In genomic region chr1:89670711-89671110, GRCh38 we compare ENCODE assay signal across 21 cellular contexts. TPM values are rescaled to one million over a fixed set of nuclear protein-coding genes. Genes with fewer than 3 reads are reported as not detected.
A peak's percentile ranks its signal among the peaks of the same experiment; 100 is the strongest.
DNase-seq lines count a peak whose midpoint lies in the region; ATAC-seq and TF ChIP-seq lines count a peak whose summit lies in the region.
"Had no signal": no experiment of that assay in that cellular context is flagged by ENCODE, and none has a peak within 500 bp of the region (broad histone marks: within the 10 kb centered on the region; RNA-seq: fewer than 3 reads in every experiment).

No MANE protein-coding gene starts in this region.

- peak overlapping the region; percentile 55 for H3K27ac ChIP-seq in ACC112 (ENCODE audit: low read depth, low read length)
- no peak overlapping the region for H3K27ac ChIP-seq in CD4-positive, alpha-beta T cell (ENCODE audit: low read depth, low read length)
- peak overlapping the region; percentile 84 for H3K27ac ChIP-seq in RWPE2 (ENCODE audit: poor library complexity, severe bottlenecking)
- H3K27ac ChIP-seq in uterus = no peak overlapping the region

- TF ChIP-seq CTCF in CD4-positive, alpha-beta T cell (IDR thresholded peaks at IDR 0.05) = no peak
- no peak for TF ChIP-seq CTCF in RWPE2 (IDR thresholded peaks at IDR 0.05; ENCODE audit: poor library complexity, severe bottlenecking)
- no peak for TF ChIP-seq CTCF in uterus (IDR thresholded peaks at IDR 0.05)

- no peak for DNase-seq in CD4-positive, alpha-beta T cell
- DNase-seq in RWPE2 (ENCODE audit: low spot score) (no peak), NCI-H345 treated with DMSO at 0.1 percent for 48 hours (lab: John Stamatoyannopoulos, UW; ENCODE audit: unreplicated experiment) (no peak), HEK293T (ENCODE audit: extremely low spot score) (no peak), SHP77 (lab: John Stamatoyannopoulos, UW) (no peak), uterus (no peak)
- DNase-seq: activated CD8-positive, alpha-beta memory T cell treated with anti-CD3 and anti-CD28 coated beads for 24 hours; DMS153; KBM-7; mammary epithelial cell; NCI-H1092 treated with DMSO at 0.1 percent for 48 hours; NCI-H2171; NCI-H748 treated with DMSO at 0.1 percent for 48 hours; SK-N-SH; stimulated activated CD4-positive, alpha-beta T cell treated with anti-CD3 and anti-CD28 coated beads, Interleukin-4, amount 100 ng/mL, for 1 hour had no signal

- H3K27me3 ChIP-seq in ACC112 (ENCODE audit: insufficient read depth, low read length) (no peaks in the 10 kb centered on the region), RWPE2 (ENCODE audit: insufficient read depth, poor library complexity, severe bottlenecking) (no peaks in the 10 kb centered on the region), uterus (no peaks in the 10 kb centered on the region)
- H3K27me3 ChIP-seq in CD4-positive, alpha-beta T cell (ENCODE audit: control insufficient read depth, insufficient read depth, low read length) = no peaks in the 10 kb centered on the region

- TF ChIP-seq POLR2A in uterus (IDR thresholded peaks at IDR 0.05) = no peak

- peak overlapping the region; percentile 24; the same call in 1 of the 2 replicates for H3K4me3 ChIP-seq in ACC112 (ENCODE audit: low read depth, low read length)
- H3K4me3 ChIP-seq in RWPE2 (ENCODE audit: severe bottlenecking) = no peak overlapping the region
- H3K4me3 ChIP-seq in uterus = no peak overlapping the region
- H3K4me3 ChIP-seq: skin epidermis had no signal

- CTCF ChIA-PET in CD4-positive, alpha-beta T cell (lab: Charles Lee) = interaction anchor here (0.5 to 2.1 kb wide), 6 partner anchors 11 to 93 kb away, joined by 3 to 7 read pairs (median 4); partner anchors contain the start of gene LRRC8C
- CTCF ChIA-PET in HEK293T (lab: Yijun Ruan, JAX) = no interaction called here

- peaks cover 45% of the 10 kb centered on the region for H3K36me3 Mint-ChIP-seq in CD4-positive, alpha-beta T cell (ENCODE audit: low read depth)
- H3K36me3 Mint-ChIP-seq in dendritic cell treated with granulocyte-macrophage colony-stimulating factor and Interleukin-4, amounts not matched to agents 40 ng/mL and 50 ng/mL, for 4 days (ENCODE audit: low read depth) = peaks cover 21% of the 10 kb centered on the region

- peak overlapping the region; percentile 45 for H3K27ac Mint-ChIP-seq in CD4-positive, alpha-beta T cell
- H3K27ac Mint-ChIP-seq in dendritic cell treated with granulocyte-macrophage colony-stimulating factor and Interleukin-4, amounts not matched to agents 40 ng/mL and 50 ng/mL, for 4 days = peak overlapping the region; percentile 83
- H3K27ac Mint-ChIP-seq: nephron, progenitor cell of endocrine pancreas had no signal

- H3K4me1 ChIP-seq in ACC112 (ENCODE audit: control insufficient read depth, insufficient read depth, low read length, unreplicated experiment) = peaks cover 36% of the 10 kb centered on the region
- peaks cover 26% of the 10 kb centered on the region for H3K4me1 ChIP-seq in RWPE2 (ENCODE audit: insufficient read depth, poor library complexity, severe bottlenecking)
- no peaks in the 10 kb centered on the region for H3K4me1 ChIP-seq in uterus

- H3K36me3 ChIP-seq in ACC112 (ENCODE audit: insufficient read depth, low read length) (no peaks in the 10 kb centered on the region), RWPE2 (ENCODE audit: low read depth) (no peaks in the 10 kb centered on the region), uterus (no peaks in the 10 kb centered on the region)

- no peak overlapping the region for H3K4me3 Mint-ChIP-seq in CD4-positive, alpha-beta T cell
- H3K4me3 Mint-ChIP-seq in dendritic cell treated with granulocyte-macrophage colony-stimulating factor and Interleukin-4, amounts not matched to agents 40 ng/mL and 50 ng/mL, for 4 days = no peak overlapping the region
- H3K4me3 Mint-ChIP-seq: nephron had no signal

- intact Hi-C loops in CD4-positive, alpha-beta T cell (cut with DNase I, micrococcal nuclease) = loop anchor here in 1 of 2 experiments (5.0 kb wide), 1 partner anchor 38 kb away; the partner anchor contains the start of gene LRRC8C
- intact Hi-C loops in dendritic cell treated with granulocyte-macrophage colony-stimulating factor and Interleukin-4, amounts not matched to agents 40 ng/mL and 50 ng/mL, for 4 days (cut with micrococcal nuclease) = loop anchor here (5.0 kb wide), 2 partner anchors 33 to 37 kb away; no protein-coding TSS in a partner anchor
- intact Hi-C loops in uterus (cut with DNase I; ENCODE audit: low total_unique reads) = no loop called here

- POLR2A ChIA-PET in CD4-positive, alpha-beta T cell (lab: Charles Lee) = interaction anchor here (0.6 to 3.8 kb wide), 6 partner anchors 9 to 49 kb away, joined by 3 to 28 read pairs (median 5); no protein-coding TSS in a partner anchor
- POLR2A ChIA-PET in HEK293T (lab: Yijun Ruan, JAX) = no interaction called here

- H3K4me1 Mint-ChIP-seq in CD4-positive, alpha-beta T cell (ENCODE audit: low read depth) = peaks cover 99% of the 10 kb centered on the region
- H3K4me1 Mint-ChIP-seq in dendritic cell treated with granulocyte-macrophage colony-stimulating factor and Interleukin-4, amounts not matched to agents 40 ng/mL and 50 ng/mL, for 4 days (ENCODE audit: low read depth) = peaks cover 82% of the 10 kb centered on the region
- H3K4me1 Mint-ChIP-seq: nephron had no signal

- H2AFZ ChIP-seq in ACC112 (ENCODE audit: low read length, unreplicated experiment) = no peak overlapping the region

- no peaks in the 10 kb centered on the region for H3K9me3 ChIP-seq in CD4-positive, alpha-beta T cell (ENCODE audit: control insufficient read depth, low read length)
- H3K9me3 ChIP-seq in RWPE2 (ENCODE audit: severe bottlenecking) (no peaks in the 10 kb centered on the region), uterus (no peaks in the 10 kb centered on the region)
- H3K9me3 ChIP-seq: SK-N-SH had no signal

- no peaks in the 10 kb centered on the region for H3K27me3 Mint-ChIP-seq in CD4-positive, alpha-beta T cell
- no peaks in the 10 kb centered on the region for H3K27me3 Mint-ChIP-seq in dendritic cell treated with granulocyte-macrophage colony-stimulating factor and Interleukin-4, amounts not matched to agents 40 ng/mL and 50 ng/mL, for 4 days
- H3K27me3 Mint-ChIP-seq: progenitor cell of endocrine pancreas had no signal

- H3K79me2 ChIP-seq in ACC112 (ENCODE audit: control insufficient read depth, insufficient read depth, low read length, unreplicated experiment) = peaks cover 48% of the 10 kb centered on the region

- no peak for ATAC-seq in CD4-positive, alpha-beta T cell (ENCODE audit: poor library complexity)
- ATAC-seq in RWPE2 (ENCODE audit: low read depth) = no peak
- ATAC-seq: Panc1 had no signal

- H3K9me3 Mint-ChIP-seq in CD4-positive, alpha-beta T cell = no peaks in the 10 kb centered on the region
- no peaks in the 10 kb centered on the region for H3K9me3 Mint-ChIP-seq in dendritic cell treated with granulocyte-macrophage colony-stimulating factor and Interleukin-4, amounts not matched to agents 40 ng/mL and 50 ng/mL, for 4 days
- H3K9me3 Mint-ChIP-seq: nephron had no signal

TF ChIP-seq in HEK293T, 16 proteins besides CTCF, POLR2A, EP300 and RAD21:
- no peak for TF ChIP-seq SUZ12 (IDR thresholded peaks at IDR 0.05)
- no peak for TF ChIP-seq ARNT (IDR thresholded peaks at IDR 0.05)

RNA-seq across cellular contexts. Expression of gene LRRC8C, which starts 37.8 kb away (rescaled TPM):
- 10 to 100 TPM; 28.4 to 30.2 TPM for total RNA-seq in CD4-positive, alpha-beta T cell
- 10 to 100 TPM; 10.9 to 23.8 (median 19.8) TPM for total RNA-seq in uterus

Comparison
In these comparisons a context has a peak if more than half of its experiments do, and no peak if none do; other contexts are left out.
1. H3K27ac ChIP-seq: peak in ACC112 (single experiment) and RWPE2 (single experiment); none in CD4-positive, alpha-beta T cell (single experiment) and uterus (0 of 2).